ENCODE assay signal across 8 cellular contexts in genomic region chr7:1175967-1176851, GRCh38. TPM values are rescaled to one million over a fixed set of nuclear protein-coding genes. Genes with fewer than 3 reads are reported as not detected.
DNase-seq lines count a peak whose midpoint lies in the region; ATAC-seq, FAIRE-seq and TF ChIP-seq lines count a peak whose summit lies in the region.

No MANE protein-coding gene starts in this region.

- H2AFZ ChIP-seq in parathyroid adenoma, result peak overlapping the region; percentile 77

- CTCF ChIA-PET in A549 (lab: Yijun Ruan, JAX), result interaction anchor here (0.6 to 8.5 kb wide), 64 partner anchors 10 to 854 kb away, joined by 3 to 84 read pairs (median 5); partner anchors contain the start of genes COX19, GPER1 and ZFAND2A

- TF ChIP-seq EP300 in A549 (IDR thresholded peaks at IDR 0.05) (no peak), tibial nerve (IDR thresholded peaks at IDR 0.05) (no peak)

- H3K4me2 ChIP-seq in A549 (peak overlapping the region; percentile 71), parathyroid adenoma (ENCODE audit: low read length) (peak overlapping the region; percentile 45)

- H3K36me3 ChIP-seq in parathyroid adenoma (ENCODE audit: control insufficient read depth, insufficient read depth, low read length) (no peaks in the 10 kb centered on the region), tibial nerve (no peaks in the 10 kb centered on the region)

- peaks cover 12% of the 10 kb centered on the region; the same call in 2 of the 3 replicates for H3K9me3 ChIP-seq in A549
- H3K9me3 ChIP-seq in parathyroid adenoma (ENCODE audit: control insufficient read depth, low read length), result no peaks in the 10 kb centered on the region
- H3K9me3 ChIP-seq in tibial nerve, result no peaks in the 10 kb centered on the region

- in situ Hi-C loops in SK-MEL-5 (cut with HindIII; ENCODE audit: low pct_unique_long_range_greater_than_20kb, low sequenced_read_pairs), result no loop called here

- H3K27me3 ChIP-seq in parathyroid adenoma (ENCODE audit: control insufficient read depth, insufficient read depth, low read length) (no peaks in the 10 kb centered on the region), tibial nerve (peaks cover 0 to 8% of the 10 kb centered on the region in 2 donors)

- DNase-seq in A549 (ENCODE audit: low read depth in 1 of 2, low spot score in 1 of 2) (peak; percentile 79 to 85), GM18507 (ENCODE audit: extremely low spot score, insufficient read length, low read depth) (peak; percentile 68), SK-MEL-5 (ENCODE audit: low read depth, low spot score) (peak; percentile 90), glomerular visceral epithelial cell (ENCODE audit: extremely low spot score) (peak; percentile 83), tibial nerve (ENCODE audit: low spot score in 2 of 2) (peak; percentile 67 to 87)
- DNase-seq in activated gamma-delta T cell treated with anti-CD3 and anti-CD28 coated beads, Interleukin-2, amount 50 U/mL, for 16 hours (ENCODE audit: low read depth), result peak; percentile 73

- H3K27ac ChIP-seq in A549 (peak overlapping the region; percentile 78 to 87), parathyroid adenoma (no peak overlapping the region), tibial nerve (no peak overlapping the region)

- TF ChIP-seq CTCF in A549 (IDR thresholded peaks at IDR 0.05) (peak; percentile 86), LNCAP (IDR thresholded peaks at IDR 0.05) (peak; percentile 95), parathyroid adenoma (IDR thresholded peaks at IDR 0.05) (peak; percentile 91), tibial nerve (IDR thresholded peaks at IDR 0.05) (peak; percentile 86 to 95 (median 89))

- H3K9ac ChIP-seq in parathyroid adenoma, result no peak overlapping the region

- TF ChIP-seq POLR2A in A549 (IDR thresholded peaks at IDR 0.05; ENCODE audit: low read length) (0 out of 2 replicates have a peak, but pooled peaks have one; percentile 23), tibial nerve (IDR thresholded peaks at IDR 0.05) (no peak)

- FAIRE-seq in A549 (lab: Jason Lieb, UNC) (peak; percentile 49), GM18507 (lab: Jason Lieb, UNC) (peak; percentile 95)

- H3K4me1 ChIP-seq in A549, result peaks cover 11% of the 10 kb centered on the region; the same call in 2 of the 3 replicates
- no peaks in the 10 kb centered on the region for H3K4me1 ChIP-seq in parathyroid adenoma
- peaks cover 0 to 16% (median 7%) of the 10 kb centered on the region in 4 donors for H3K4me1 ChIP-seq in tibial nerve

- peak; percentile 86 to 92 for ATAC-seq in A549

- WGBS in A549 (ENCODE audit: missing lambda C conversion rate), result 17% methylated on average over 33 of the region's 44 CpGs
- WGBS in tibial nerve, 2 donors, result 22 to 25% methylated on average over 35 to 43 of the region's 44 CpGs

- POLR2A ChIA-PET in A549 (lab: Yijun Ruan, JAX), result interaction anchor here (0.6 to 1.5 kb wide), 3 partner anchors 16 to 183 kb away, joined by 3 to 6 read pairs (median 5); partner anchors contain the start of gene ZFAND2A

- H3K4me3 ChIP-seq in A549 (peak overlapping the region; percentile 34), parathyroid adenoma (ENCODE audit: low read depth, low read length) (no peak overlapping the region), tibial nerve (peak overlapping the region in 1 of 4 donors; percentile 29)

- peak; percentile 70 to 79 for TF ChIP-seq RAD21 in A549 (conservative IDR thresholded peaks at IDR 0.05 in 1 of 2, IDR thresholded peaks at IDR 0.05 in 1 of 2)

- no peaks in the 10 kb centered on the region for H3K79me2 ChIP-seq in parathyroid adenoma

TF ChIP-seq in A549, 52 proteins besides CTCF, POLR2A, EP300 and RAD21:
- TF ChIP-seq MAZ (IDR thresholded peaks at IDR 0.05; ENCODE audit: borderline replicate concordance, low read depth, low read length) (no peak), FOXS1 (CRISPR knock-in tag; IDR thresholded peaks at IDR 0.05) (no peak), MAFK (IDR thresholded peaks at IDR 0.05; ENCODE audit: partially characterized antibody) (peak; percentile 91), POLR2AphosphoS2 (conservative IDR thresholded peaks at IDR 0.05; ENCODE audit: low read length) (no peak), RARB (CRISPR knock-in tag; IDR thresholded peaks at IDR 0.05) (no peak), ZC3H11A (IDR thresholded peaks at IDR 0.05) (0 out of 2 replicates have a peak, but pooled peaks have one; percentile 19), HMGXB4 (CRISPR knock-in tag; IDR thresholded peaks at IDR 0.05; ENCODE audit: borderline replicate concordance) (no peak), E2F6 (IDR thresholded peaks at IDR 0.05; ENCODE audit: borderline replicate concordance, low read depth) (peak; percentile 48), NFE2L2 (conservative IDR thresholded peaks at IDR 0.05; ENCODE audit: low read length) (no peak), MAX (IDR thresholded peaks at IDR 0.05) (peak; percentile 83), FOSL2 (IDR thresholded peaks at IDR 0.05) (no peak), FOSL2 (CRISPR knock-in tag; IDR thresholded peaks at IDR 0.05) (peak; percentile 63), USF2 (IDR thresholded peaks at IDR 0.05) (no peak), TFCP2L1 (CRISPR knock-in tag; IDR thresholded peaks at IDR 0.05) (no peak), SMC3 (IDR thresholded peaks at IDR 0.05) (peak; percentile 68), HEYL (CRISPR knock-in tag; IDR thresholded peaks at IDR 0.05) (no peak), PBX3 (IDR thresholded peaks at IDR 0.05) (no peak), MYC (IDR thresholded peaks at IDR 0.05; ENCODE audit: borderline replicate concordance, low read length) (no peak; the same call in 1 of the 2 replicates)

RNA-seq across cellular contexts. Expression of gene ZFAND2A, which starts 16.2 kb away (rescaled TPM):
- 88.6 and 105 TPM in 2 replicates for polyA plus RNA-seq in A549 (2011; rRNA removed)
- polyA plus RNA-seq in A549 (2012; cell fraction: cytosol; rRNA removed), result 61.5 and 62.1 TPM in 2 replicates
- 34.2 and 40.6 TPM in 2 replicates for polyA plus RNA-seq in A549 (2012; cell fraction: nucleus; rRNA removed)
- polyA plus RNA-seq in A549 (2017; fragmentation: RNase III; extraction: RNeasy Plus Mini Kit Qiagen cat#74134 plus additional on column Dnase treatment), result 40.7 to 44.1 TPM (median 43.7 TPM) in 3 replicates
- 31.9 and 40.0 TPM in 2 replicates for polyA minus RNA-seq in A549 (2011; rRNA and poly(A)+ RNA removed)
- 22.8 and 23.5 TPM in 2 replicates for total RNA-seq in SK-MEL-5 (2014; rRNA removed; shearing (Covaris generic))
- polyA plus RNA-seq in SK-MEL-5 (2015; cell fraction: cytosol; rRNA removed), result 24.2 and 26.4 TPM in 2 replicates
- 52.3 and 55.1 TPM in 2 replicates for polyA plus RNA-seq in SK-MEL-5 (2015; cell fraction: nucleus; rRNA removed)
- 10 to 100 TPM; 29.7 to 36.8 (median 33.7) TPM for total RNA-seq in tibial nerve

RNA-seq across cellular contexts. Expression of gene UNCX, which starts 56.5 kb away (rescaled TPM):
- polyA plus RNA-seq in A549 (2011; rRNA removed), result not detected in 2 replicates
- not detected in 2 replicates for polyA plus RNA-seq in A549 (2012; cell fraction: cytosol; rRNA removed)
- polyA plus RNA-seq in A549 (2012; cell fraction: nucleus; rRNA removed), result not detected in 2 replicates
- not detected in 3 replicates for polyA plus RNA-seq in A549 (2017; fragmentation: RNase III; extraction: RNeasy Plus Mini Kit Qiagen cat#74134 plus additional on column Dnase treatment)
- polyA minus RNA-seq in A549 (2011; rRNA and poly(A)+ RNA removed), result not detected in 2 replicates
- not detected in 2 replicates for total RNA-seq in SK-MEL-5 (2014; rRNA removed; shearing (Covaris generic))
- not detected in 2 replicates for polyA plus RNA-seq in SK-MEL-5 (2015; cell fraction: cytosol; rRNA removed)
- polyA plus RNA-seq in SK-MEL-5 (2015; cell fraction: nucleus; rRNA removed), result 0.16 TPM in 1 of 2 replicates, not detected in the other
- total RNA-seq in tibial nerve, result not detected

Comparison
In these comparisons a context has a peak if more than half of its experiments do, and no peak if none do; other contexts are left out.
1. H3K27ac ChIP-seq: peak in A549 (2 of 2); none in parathyroid adenoma (single experiment) and tibial nerve (0 of 4).
2. Peak in every context shown above with its lines, with median percentiles within 50 percentile points of each other: DNase-seq and CTCF ChIP-seq.